Comparison of ENCODE assay signal across 16 cellular contexts in the genomic region with DNA sequence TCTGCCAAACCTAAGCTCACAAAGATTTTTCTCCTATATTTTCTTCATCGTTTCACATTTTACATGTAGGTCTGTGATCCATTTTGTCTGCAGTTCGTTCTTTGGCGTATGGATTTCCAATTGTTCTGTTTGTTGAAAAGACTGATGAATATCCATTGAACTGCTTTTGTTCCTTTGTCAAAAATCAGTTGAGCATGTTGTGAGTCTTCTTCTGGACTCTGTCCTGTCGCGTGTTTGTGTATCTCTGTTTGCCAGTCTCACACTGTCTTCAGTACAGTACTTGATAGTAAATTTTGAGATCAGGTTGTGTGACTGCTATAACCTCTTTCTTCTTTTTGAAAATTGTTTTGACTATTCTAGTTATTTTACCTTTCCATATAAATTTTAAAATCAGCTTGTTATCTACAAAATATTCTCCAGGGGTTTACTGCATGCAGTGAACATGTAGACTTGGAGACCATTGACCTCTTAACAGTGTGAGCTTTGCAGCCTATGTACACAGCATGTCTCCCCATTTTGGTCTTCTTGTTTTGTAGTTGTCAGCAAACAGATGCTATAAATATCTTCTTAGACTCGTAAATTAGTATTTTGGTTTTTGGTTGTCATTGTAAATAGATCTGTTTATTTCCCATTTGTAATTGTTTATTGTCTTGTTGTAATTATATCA.
A peak's percentile ranks its signal among the peaks of the same experiment; 100 is the strongest.
DNase-seq lines count a peak whose midpoint lies in the region; ATAC-seq and TF ChIP-seq lines count a peak whose summit lies in the region.
"Had no signal": no experiment of that assay in that cellular context is flagged by ENCODE, and none has a peak within 500 bp of the region (broad histone marks: within the 10 kb centered on the region; RNA-seq: fewer than 3 reads in every experiment).

No MANE protein-coding gene starts in this region.

- H3K27me3 Mint-ChIP-seq in CD4-positive, CD25-positive, alpha-beta regulatory T cell: no peaks in the 10 kb centered on the region
- H3K27me3 Mint-ChIP-seq in activated T-helper 17 cell treated with anti-CD3 and anti-CD28 coated beads, Interleukin-2, amount 50 U/mL, for 72 hours: no peaks in the 10 kb centered on the region
- H3K27me3 Mint-ChIP-seq in memory B cell (no peaks in the 10 kb centered on the region), endothelial cell (ENCODE audit: unreplicated experiment) (no peaks in the 10 kb centered on the region)

- peak overlapping the region; percentile 24 for H3K4me2 ChIP-seq in BLaER1
- H3K4me2 ChIP-seq: KMS-11 had no signal

- H3K4me1 Mint-ChIP-seq in CD4-positive, CD25-positive, alpha-beta regulatory T cell: peaks cover 50 to 83% (median 62%) of the 10 kb centered on the region in 4 donors
- H3K4me1 Mint-ChIP-seq in activated T-helper 17 cell treated with anti-CD3 and anti-CD28 coated beads, Interleukin-2, amount 50 U/mL, for 72 hours: peaks cover 56% of the 10 kb centered on the region
- H3K4me1 Mint-ChIP-seq in memory B cell: peaks cover 38% of the 10 kb centered on the region
- H3K4me1 Mint-ChIP-seq in endothelial cell (ENCODE audit: unreplicated experiment): no peaks in the 10 kb centered on the region

- H3K4me3 ChIP-seq in BLaER1: no peak overlapping the region
- no peak overlapping the region for H3K4me3 ChIP-seq in CD4-positive, CD25-positive, alpha-beta regulatory T cell (ENCODE audit: low read depth, low read length)
- H3K4me3 ChIP-seq: GM12878, GM23248 had no signal

- no peak for ATAC-seq in CD4-positive, CD25-positive, alpha-beta regulatory T cell (ENCODE audit: low read depth in 2 of 2)
- no peak for ATAC-seq in activated T-helper 17 cell treated with anti-CD3 and anti-CD28 coated beads, Interleukin-2, amount 50 U/mL, for 72 hours (replicated peaks)
- ATAC-seq in memory B cell (ENCODE audit: low read depth): no peak
- no peak for ATAC-seq in HG03469 (IDR thresholded peaks at IDR 0.05; ENCODE audit: unreplicated experiment)
- ATAC-seq: GM12878, PC-3 had no signal

- H4K20me1 ChIP-seq in BLaER1: no peaks in the 10 kb centered on the region

- H3K27me3 ChIP-seq in BLaER1: no peaks in the 10 kb centered on the region
- H3K27me3 ChIP-seq in CD4-positive, CD25-positive, alpha-beta regulatory T cell (ENCODE audit: control insufficient read depth, insufficient read depth, low read length): no peaks in the 10 kb centered on the region

- H3K4me1 ChIP-seq in BLaER1: peaks cover 97% of the 10 kb centered on the region
- H3K4me1 ChIP-seq in CD4-positive, CD25-positive, alpha-beta regulatory T cell (ENCODE audit: control insufficient read depth, insufficient read depth, low read length, poor library complexity, severe bottlenecking): peaks cover 20% of the 10 kb centered on the region

- H3K27ac ChIP-seq in BLaER1: peak overlapping the region; percentile 99
- no peak overlapping the region for H3K27ac ChIP-seq in CD4-positive, CD25-positive, alpha-beta regulatory T cell (ENCODE audit: insufficient read depth, low read length, poor library complexity, severe bottlenecking)
- H3K27ac ChIP-seq: GM23248, KMS-11 had no signal

- peaks cover 34% of the 10 kb centered on the region for H3K36me3 Mint-ChIP-seq in CD4-positive, CD25-positive, alpha-beta regulatory T cell
- peaks cover 65% of the 10 kb centered on the region for H3K36me3 Mint-ChIP-seq in activated T-helper 17 cell treated with anti-CD3 and anti-CD28 coated beads, Interleukin-2, amount 50 U/mL, for 72 hours (ENCODE audit: low read depth)
- H3K36me3 Mint-ChIP-seq in memory B cell: peaks cover 18% of the 10 kb centered on the region
- no peaks in the 10 kb centered on the region for H3K36me3 Mint-ChIP-seq in endothelial cell (ENCODE audit: low read depth, unreplicated experiment)

- no peak for TF ChIP-seq CTCF in endothelial cell (IDR thresholded peaks at IDR 0.05; ENCODE audit: unreplicated experiment)

- peak overlapping the region in 3 of 4 donors; percentile 8 to 42 (median 22) for H3K4me3 Mint-ChIP-seq in CD4-positive, CD25-positive, alpha-beta regulatory T cell
- no peak overlapping the region for H3K4me3 Mint-ChIP-seq in activated T-helper 17 cell treated with anti-CD3 and anti-CD28 coated beads, Interleukin-2, amount 50 U/mL, for 72 hours
- H3K4me3 Mint-ChIP-seq in memory B cell (no peak overlapping the region), endothelial cell (ENCODE audit: unreplicated experiment) (no peak overlapping the region)

- H3K27ac Mint-ChIP-seq in CD4-positive, CD25-positive, alpha-beta regulatory T cell: peak overlapping the region; percentile 42 to 48 (median 45)
- H3K27ac Mint-ChIP-seq in activated T-helper 17 cell treated with anti-CD3 and anti-CD28 coated beads, Interleukin-2, amount 50 U/mL, for 72 hours: peak overlapping the region; percentile 50
- peak overlapping the region; percentile 86 for H3K27ac Mint-ChIP-seq in memory B cell
- no peak overlapping the region for H3K27ac Mint-ChIP-seq in endothelial cell (ENCODE audit: unreplicated experiment)

- peak overlapping the region; percentile 49; the same call in 1 of the 2 replicates for H3K9ac ChIP-seq in BLaER1
- H3K9ac ChIP-seq: GM23248, KMS-11 had no signal

- no peaks in the 10 kb centered on the region for H3K9me3 Mint-ChIP-seq in CD4-positive, CD25-positive, alpha-beta regulatory T cell
- no peaks in the 10 kb centered on the region for H3K9me3 Mint-ChIP-seq in activated T-helper 17 cell treated with anti-CD3 and anti-CD28 coated beads, Interleukin-2, amount 50 U/mL, for 72 hours
- no peaks in the 10 kb centered on the region for H3K9me3 Mint-ChIP-seq in memory B cell
- no peaks in the 10 kb centered on the region for H3K9me3 Mint-ChIP-seq in endothelial cell (ENCODE audit: unreplicated experiment)

- DNase-seq in CD4-positive, CD25-positive, alpha-beta regulatory T cell: no peak
- no peak for DNase-seq in memory B cell (ENCODE audit: low spot score in 2 of 2)
- DNase-seq in endothelial cell (ENCODE audit: low spot score): no peak
- DNase-seq in stimulated activated CD4-positive, alpha-beta T cell treated with anti-CD3 and anti-CD28 coated beads, Interleukin-4, amount 100 ng/mL, for 24 hours: no peak
- DNase-seq: DMS53, GM23248, NCI-H1092 treated with DMSO at 0.1 percent for 48 hours, NCI-H187 treated with DMSO at 0.1 percent for 48 hours, NCI-H446 treated with DMSO at 0.1 percent for 48 hours, NCI-H748 treated with DMSO at 0.1 percent for 48 hours, PC-3 had no signal

- peaks cover 34% of the 10 kb centered on the region for H3K9me3 ChIP-seq in BLaER1
- H3K9me3 ChIP-seq in CD4-positive, CD25-positive, alpha-beta regulatory T cell (ENCODE audit: control insufficient read depth in 2 of 2, low read length in 2 of 2): no peaks in the 10 kb centered on the region

- peaks cover 67% of the 10 kb centered on the region for H3K36me3 ChIP-seq in BLaER1
- peaks cover 11% of the 10 kb centered on the region for H3K36me3 ChIP-seq in CD4-positive, CD25-positive, alpha-beta regulatory T cell (ENCODE audit: control insufficient read depth, insufficient read depth, low read length)

Comparison
In these comparisons a context has a peak if more than half of its experiments do, and no peak if none do; other contexts are left out.
1. H3K4me3 Mint-ChIP-seq: peak in CD4-positive, CD25-positive, alpha-beta regulatory T cell (3 of 4); none in activated T-helper 17 cell treated with anti-CD3 and anti-CD28 coated beads, Interleukin-2, amount 50 U/mL, for 72 hours (single experiment), memory B cell (single experiment) and endothelial cell (single experiment).